In the genomic region with DNA sequence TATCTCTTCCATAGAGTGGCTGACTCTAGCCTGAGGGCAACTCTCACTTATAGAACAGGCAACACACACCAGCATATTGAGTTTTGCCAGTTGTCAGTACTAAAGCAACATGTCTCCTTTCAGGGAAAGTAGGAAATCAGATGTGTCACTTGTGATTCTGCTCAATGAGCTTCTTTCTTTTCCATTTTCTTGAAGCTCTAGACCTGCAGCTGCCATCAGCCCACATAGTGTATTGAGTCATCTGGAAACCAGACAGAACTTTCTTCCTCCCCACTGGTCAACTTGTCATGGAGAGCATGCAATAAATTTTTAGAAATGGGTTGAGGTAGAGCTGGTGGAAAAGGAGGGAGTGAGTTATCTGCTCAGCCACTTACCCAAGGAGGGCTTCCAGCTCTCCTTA, we compare ENCODE assay signal across 8 cellular contexts.
DNase-seq lines count a peak whose midpoint lies in the region; ATAC-seq and TF ChIP-seq lines count a peak whose summit lies in the region.
"Had no signal": no experiment of that assay in that cellular context is flagged by ENCODE, and none has a peak within 500 bp of the region (broad histone marks: within the 10 kb centered on the region; RNA-seq: fewer than 3 reads in every experiment).

No MANE protein-coding gene starts in this region.

- TF ChIP-seq CTCF in stomach (IDR thresholded peaks at IDR 0.05): no peak

- H3K27me3 ChIP-seq in stomach: no peaks in the 10 kb centered on the region

- H3K27ac ChIP-seq in stomach: no peak overlapping the region

- no peak for TF ChIP-seq POLR2A in stomach (IDR thresholded peaks at IDR 0.05)

- TF ChIP-seq EP300 in stomach (IDR thresholded peaks at IDR 0.05): no peak

- H3K36me3 ChIP-seq in stomach: no peaks in the 10 kb centered on the region

- ATAC-seq in GM18907 (IDR thresholded peaks at IDR 0.05; ENCODE audit: unreplicated experiment) (peak; percentile 56), GM21737 (IDR thresholded peaks at IDR 0.05; ENCODE audit: unreplicated experiment) (peak; percentile 66), HG03442 (IDR thresholded peaks at IDR 0.05; ENCODE audit: unreplicated experiment) (peak; percentile 59)
- ATAC-seq: sciatic nerve had no signal

- no peak overlapping the region for H3K4me3 ChIP-seq in stomach

- DNase-seq in myocyte (ENCODE audit: low read depth): peak; percentile 82
- DNase-seq in iPS-NIHi11 (ENCODE audit: low spot score): no peak
- DNase-seq in NCI-H187 treated with DMSO at 0.1 percent for 48 hours (lab: John Stamatoyannopoulos, UW): no peak
- DNase-seq in stomach: no peak

- no peaks in the 10 kb centered on the region for H3K9me3 ChIP-seq in stomach

- intact Hi-C loops in stomach (cut with DNase I; ENCODE audit: low total_unique reads): no loop called here

- no peaks in the 10 kb centered on the region for H3K4me1 ChIP-seq in stomach
